16 cellular contexts compared by ENCODE assay signal in genomic region chr14:77961853-77962580, GRCh38.
"Had no signal": no experiment of that assay in that cellular context is flagged by ENCODE, and none has a peak within 500 bp of the region (broad histone marks: within the 10 kb centered on the region; RNA-seq: fewer than 3 reads in every experiment).

No MANE protein-coding gene starts in this region.

- H3K4me1 Mint-ChIP-seq: immature natural killer cell had no signal

- H3K4me3 Mint-ChIP-seq: activated T-helper 1 cell treated with anti-CD3 and anti-CD28 coated beads, Interleukin-12 subunit alpha, Interleukin-12 subunit beta, Interleukin-2, Interleukin-4 antibody, amounts not matched to agents 30 ng/mL and 10 ng/mL and 1 ng/mL, durations not matched to agents 14 hours and 24 hours and 36 hours; immature natural killer cell; mesothelial cell of epicardium; naive B cell; stimulated activated naive CD8-positive, alpha-beta T cell treated with anti-CD3 and anti-CD28 coated beads, Interleukin-15, amount 100 ng/mL, for 72 hours had no signal

- H3K4me1 ChIP-seq: breast epithelium, foreskin keratinocyte, lower lobe of right lung had no signal

- H3K9me3 Mint-ChIP-seq: activated T-helper 1 cell treated with anti-CD3 and anti-CD28 coated beads, Interleukin-12 subunit alpha, Interleukin-12 subunit beta, Interleukin-2, Interleukin-4 antibody, amounts not matched to agents 30 ng/mL and 10 ng/mL and 1 ng/mL, durations not matched to agents 14 hours and 24 hours and 36 hours; immature natural killer cell; stimulated activated naive CD8-positive, alpha-beta T cell treated with anti-CD3 and anti-CD28 coated beads, Interleukin-15, amount 100 ng/mL, for 72 hours had no signal

- H3K9me3 ChIP-seq: breast epithelium, lower lobe of right lung, testis had no signal

- H3K4me3 ChIP-seq: breast epithelium, lower lobe of right lung, skin epidermis, testis had no signal

- H3K36me3 ChIP-seq: breast epithelium, lower lobe of right lung, WERI-Rb-1 had no signal

- H3K27me3 ChIP-seq: testis had no signal

- H3K36me3 Mint-ChIP-seq: immature natural killer cell, mesothelial cell of epicardium, naive B cell had no signal

- H3K27ac ChIP-seq: breast epithelium, foreskin keratinocyte, lower lobe of right lung, skin epidermis, testis, WERI-Rb-1 had no signal

- H3K27ac Mint-ChIP-seq: activated T-helper 1 cell treated with anti-CD3 and anti-CD28 coated beads, Interleukin-12 subunit alpha, Interleukin-12 subunit beta, Interleukin-2, Interleukin-4 antibody, amounts not matched to agents 30 ng/mL and 10 ng/mL and 1 ng/mL, durations not matched to agents 14 hours and 24 hours and 36 hours; immature natural killer cell; mesothelial cell of epicardium; stimulated activated naive CD8-positive, alpha-beta T cell treated with anti-CD3 and anti-CD28 coated beads, Interleukin-15, amount 100 ng/mL, for 72 hours had no signal

- DNase-seq: activated CD4-positive, alpha-beta T cell treated with anti-CD3 and anti-CD28 coated beads for 4 hours; activated naive CD4-positive, alpha-beta T cell; aorta; foreskin keratinocyte; immature natural killer cell; lower lobe of right lung; naive B cell; retina; stimulated activated CD4-positive, alpha-beta T cell treated with anti-CD3 and anti-CD28 coated beads, Interleukin-4, amount 100 ng/mL, for 4 hours; stimulated activated naive CD8-positive, alpha-beta T cell treated with anti-CD3 and anti-CD28 coated beads, Interleukin-15, amount 100 ng/mL, for 72 hours; testis; WERI-Rb-1 had no signal

- ATAC-seq: foreskin keratinocyte; lower lobe of right lung; stimulated activated naive CD8-positive, alpha-beta T cell treated with anti-CD3 and anti-CD28 coated beads, Interleukin-15, amount 100 ng/mL, for 72 hours had no signal
